In genomic region chr9:20390400-20390799, GRCh38 we compare ENCODE assay signal across 26 cellular contexts.
"Had no signal": no experiment of that assay in that cellular context is flagged by ENCODE, and none has a peak within 500 bp of the region (broad histone marks: within the 10 kb centered on the region; RNA-seq: fewer than 3 reads in every experiment).

No MANE protein-coding gene starts in this region.

- H3K4me3 ChIP-seq: left lung, lower lobe of right lung, pancreas, prostate gland, sigmoid colon, spleen, suprapubic skin, thoracic aorta, tibial artery, upper lobe of right lung had no signal

- FAIRE-seq: pancreas, small intestine, urothelium cell line had no signal

- ATAC-seq: left lung; lower lobe of right lung; naive thymus-derived CD8-positive, alpha-beta T cell; right cardiac atrium; stimulated activated effector memory CD8-positive, alpha-beta T cell treated with anti-CD3 and anti-CD28 coated beads, Interleukin-12 subunit alpha, Interleukin-12 subunit beta, amount 100 ng/mL, for 72 hours; upper lobe of right lung had no signal

- H3K27ac ChIP-seq: left lung, lower lobe of right lung, pancreas, prostate gland, sigmoid colon, spleen, suprapubic skin, thoracic aorta, tibial artery, upper lobe of right lung had no signal

- H3K9me3 ChIP-seq: left lung, lower lobe of right lung, pancreas, prostate gland, sigmoid colon, spleen, suprapubic skin, thoracic aorta, tibial artery, upper lobe of right lung had no signal

- H3K4me1 ChIP-seq: left lung, lower lobe of right lung, prostate gland, spleen, suprapubic skin, upper lobe of right lung had no signal

- DNase-seq: hypothalamus; immature natural killer cell; islet precursor cell; left lung; lower lobe of right lung; mammary epithelial cell; mesenchymal stem cell; naive thymus-derived CD8-positive, alpha-beta T cell; nucleus accumbens; pancreas; posterior cingulate gyrus; retina; right cardiac atrium; sigmoid colon; small intestine; spleen; stimulated activated CD4-positive, alpha-beta T cell treated with anti-CD3 and anti-CD28 coated beads, Interleukin-4, amount 100 ng/mL, for 24 hours; stimulated activated naive CD4-positive, alpha-beta T cell; tibial artery; trophoblast cell; upper lobe of right lung had no signal
